Comparison of ENCODE assay signal across 9 cellular contexts in genomic region chr1:53585116-53585515, GRCh38.
DNase-seq lines count a peak whose midpoint lies in the region; ATAC-seq, FAIRE-seq and TF ChIP-seq lines count a peak whose summit lies in the region.
"Had no signal": no experiment of that assay in that cellular context is flagged by ENCODE, and none has a peak within 500 bp of the region (broad histone marks: within the 10 kb centered on the region; RNA-seq: fewer than 3 reads in every experiment).

No MANE protein-coding gene starts in this region.

- 4% methylated on average over 5 of the region's 5 CpGs for WGBS in HepG2 (ENCODE audit: low lambda C conversion rate)

- H3K36me3 Mint-ChIP-seq in activated T-cell treated with anti-CD3 and anti-CD28 coated beads, Interleukin-2, amount 50 U/mL, for 24 hours (ENCODE audit: low read depth): no peaks in the 10 kb centered on the region

- no peaks in the 10 kb centered on the region for H3K36me3 ChIP-seq in HepG2 (replicated peaks in 1 of 2; ENCODE audit: control insufficient read depth in 1 of 2, insufficient read depth in 2 of 2, low read length in 2 of 2)
- no peaks in the 10 kb centered on the region for H3K36me3 ChIP-seq in left lung

- H3K4me3 ChIP-seq in HepG2 (replicated peaks in 1 of 3; ENCODE audit: insufficient read depth in 1 of 3, low read depth in 2 of 3, low read length in 3 of 3) (no peak overlapping the region), left lung (no peak overlapping the region)

- intact Hi-C loops in HepG2 (cut with micrococcal nuclease; ENCODE audit: unreplicated experiment) (no loop called here), left lung (cut with DNase I) (no loop called here)

- no peak overlapping the region for H3K4me2 ChIP-seq in HepG2 (ENCODE audit: low read depth, low read length)

- no peak overlapping the region for H3K4me3 Mint-ChIP-seq in activated T-cell treated with anti-CD3 and anti-CD28 coated beads, Interleukin-2, amount 50 U/mL, for 24 hours

- TF ChIP-seq CTCF in HepG2 (CRISPR knock-in tag; IDR thresholded peaks at IDR 0.05) (no peak), left lung (IDR thresholded peaks at IDR 0.05) (no peak)

- no peak for FAIRE-seq in HepG2 (lab: Jason Lieb, UNC)

- H3K9me3 Mint-ChIP-seq in activated T-cell treated with anti-CD3 and anti-CD28 coated beads, Interleukin-2, amount 50 U/mL, for 24 hours: no peaks in the 10 kb centered on the region

- ATAC-seq in HepG2 (no peak), left lung (no peak)

- no peak for TF ChIP-seq POLR2A in HepG2 (IDR thresholded peaks at IDR 0.05; ENCODE audit: insufficient read depth in 1 of 2, low read depth in 2 of 2, low read length in 2 of 2)

- H3K4me1 ChIP-seq in HepG2 (ENCODE audit: insufficient read depth, low read length) (no peaks in the 10 kb centered on the region), left lung (no peaks in the 10 kb centered on the region)

- in situ Hi-C loops in HepG2 (cut with HindIII; ENCODE audit: extremely low pct_ligation_motif_present, low pct_unique_long_range_greater_than_20kb): no loop called here

- TF ChIP-seq EP300 in HepG2 (IDR thresholded peaks at IDR 0.05; ENCODE audit: low read depth in 2 of 2, low read length in 2 of 2) (no peak), HepG2 (CRISPR knock-in tag; IDR thresholded peaks at IDR 0.05; ENCODE audit: borderline replicate concordance) (no peak)

- H3K27ac Mint-ChIP-seq in activated T-cell treated with anti-CD3 and anti-CD28 coated beads, Interleukin-2, amount 50 U/mL, for 24 hours: no peak overlapping the region

- H2AFZ ChIP-seq in HepG2 (ENCODE audit: low read length): no peak overlapping the region

- no TSS peak for BruUV-seq in HepG2 (replicated peaks; lab: Mats Ljungman, UMichigan)

- CTCF ChIA-PET in HepG2 (lab: Yijun Ruan, JAX; ENCODE audit: low intra/inter-chr PET ratio, low total read pairs): no interaction called here

- H3K79me2 ChIP-seq in HepG2 (ENCODE audit: insufficient read depth, low read length): no peaks in the 10 kb centered on the region

- TF ChIP-seq RAD21 in HepG2 (CRISPR knock-in tag; IDR thresholded peaks at IDR 0.05): no peak

- no peaks in the 10 kb centered on the region for H3K9me3 ChIP-seq in HepG2 (ENCODE audit: low read length)
- H3K9me3 ChIP-seq in left lung: no peaks in the 10 kb centered on the region

- POLR2A ChIA-PET in HepG2 (lab: Yijun Ruan, JAX): no interaction called here

- H3K9ac ChIP-seq in HepG2 (ENCODE audit: insufficient read depth, low read depth, low read length): no peak overlapping the region

- H3K27me3 ChIP-seq in HepG2 (ENCODE audit: control insufficient read depth in 1 of 2, insufficient read depth in 2 of 2, low read length in 2 of 2) (peaks cover 7 to 50% of the 10 kb centered on the region in 2 experiments; a peak in 4 of 5 replicates), left lung (peaks cover 0 to 5% of the 10 kb centered on the region in 2 donors)

- H3K4me1 Mint-ChIP-seq in activated T-cell treated with anti-CD3 and anti-CD28 coated beads, Interleukin-2, amount 50 U/mL, for 24 hours (ENCODE audit: low read depth): peaks cover 11% of the 10 kb centered on the region

- no peak overlapping the region for H3K27ac ChIP-seq in HepG2 (ENCODE audit: extremely low read length, insufficient read depth, low read length)
- no peak overlapping the region for H3K27ac ChIP-seq in left lung

- peak; percentile 24 for DNase-seq in stimulated activated CD4-positive, alpha-beta T cell treated with anti-CD3 and anti-CD28 coated beads, Interleukin-15, amount 100 ng/mL, for 24 hours
- DNase-seq in stimulated activated CD4-positive, alpha-beta T cell treated with anti-CD3 and anti-CD28 coated beads, Interleukin-4, amount 100 ng/mL, for 1 hour: no peak
- DNase-seq in activated T-cell treated with anti-CD3 and anti-CD28 coated beads, Interleukin-2, amount 50 U/mL, for 24 hours: peak; percentile 37
- DNase-seq in HepG2 (ENCODE audit: low spot score): no peak
- DNase-seq in left lung: no peak
- DNase-seq in NCI-H2081 treated with DMSO at 0.1 percent for 48 hours (lab: John Stamatoyannopoulos, UW): no peak
- no peak for DNase-seq in T1000 (lab: John Stamatoyannopoulos, UW)
- no peak for DNase-seq in NCI-H2196 (lab: John Stamatoyannopoulos, UW; ENCODE audit: unreplicated experiment)
- DNase-seq: NCI-H1105 treated with DMSO at 0.1 percent for 48 hours had no signal

- no peaks in the 10 kb centered on the region for H4K20me1 ChIP-seq in HepG2 (ENCODE audit: insufficient read depth, low read length)

- no peaks in the 10 kb centered on the region for H3K27me3 Mint-ChIP-seq in activated T-cell treated with anti-CD3 and anti-CD28 coated beads, Interleukin-2, amount 50 U/mL, for 24 hours

TF ChIP-seq in HepG2, 621 proteins besides CTCF, POLR2A, EP300 and RAD21:
- TF ChIP-seq CEBPB (IDR thresholded peaks at IDR 0.05; ENCODE audit: borderline replicate concordance, low read depth, low read length) (no peak), HNRNPK (IDR thresholded peaks at IDR 0.05; ENCODE audit: low read depth, low read length, poor library complexity, severe bottlenecking) (peak; percentile 24)
TF ChIP-seq in HepG2: peak in this region for 1.

Comparison
In these comparisons a context has a peak if more than half of its experiments do, and no peak if none do; other contexts are left out.
1. DNase-seq: peak in stimulated activated CD4-positive, alpha-beta T cell treated with anti-CD3 and anti-CD28 coated beads, Interleukin-15, amount 100 ng/mL, for 24 hours (single experiment) and activated T-cell treated with anti-CD3 and anti-CD28 coated beads, Interleukin-2, amount 50 U/mL, for 24 hours (single experiment); none in stimulated activated CD4-positive, alpha-beta T cell treated with anti-CD3 and anti-CD28 coated beads, Interleukin-4, amount 100 ng/mL, for 1 hour (single experiment), HepG2 (single experiment), left lung (0 of 2), NCI-H2081 treated with DMSO at 0.1 percent for 48 hours (single experiment), T1000 (single experiment) and NCI-H2196 (single experiment).